ENCODE assay signal across 21 cellular contexts in the genomic region with DNA sequence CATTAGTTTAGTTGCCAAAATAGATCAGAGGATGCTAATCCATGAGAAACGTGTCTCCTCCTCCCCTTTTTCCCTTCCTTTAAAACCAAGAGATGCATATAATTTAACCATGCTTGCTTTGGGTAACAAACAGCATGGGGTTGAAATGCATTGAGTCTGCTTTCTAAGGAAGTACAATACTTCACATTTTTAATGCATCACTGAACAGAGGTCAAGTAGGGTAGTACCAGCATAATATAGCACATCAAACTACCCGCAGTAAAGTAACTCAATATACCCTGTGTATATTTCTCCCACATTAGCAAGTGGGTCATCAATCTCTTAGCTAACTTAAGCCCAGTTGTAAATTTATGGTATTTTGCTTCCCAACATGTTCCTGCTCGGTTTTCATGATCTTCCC.
DNase-seq lines count a peak whose midpoint lies in the region; ATAC-seq, FAIRE-seq and TF ChIP-seq lines count a peak whose summit lies in the region.
"Had no signal": no experiment of that assay in that cellular context is flagged by ENCODE, and none has a peak within 500 bp of the region (broad histone marks: within the 10 kb centered on the region; RNA-seq: fewer than 3 reads in every experiment).

No MANE protein-coding gene starts in this region.

- H3K36me3 ChIP-seq in neuronal stem cell (replicated peaks in 1 of 2; ENCODE audit: control insufficient read depth in 2 of 2, insufficient read depth in 2 of 2, low read length in 2 of 2) (no peaks in the 10 kb centered on the region), osteoblast (ENCODE audit: insufficient read depth, low read length) (no peaks in the 10 kb centered on the region)
- H3K36me3 ChIP-seq: suprapubic skin had no signal

- H4K20me1 ChIP-seq in osteoblast (ENCODE audit: insufficient read depth, low read length) = no peaks in the 10 kb centered on the region

- no peak overlapping the region for H4K8ac ChIP-seq in neuronal stem cell (ENCODE audit: low read depth, low read length)

- no peak overlapping the region for H2BK15ac ChIP-seq in neuronal stem cell (ENCODE audit: low read length)

- H3K9me3 ChIP-seq in neuronal stem cell (replicated peaks in 1 of 2; ENCODE audit: control insufficient read depth in 2 of 2, insufficient read depth in 1 of 2, low read depth in 1 of 2, low read length in 2 of 2) (no peaks in the 10 kb centered on the region), osteoblast (ENCODE audit: low read depth, low read length) (no peaks in the 10 kb centered on the region)
- H3K9me3 ChIP-seq: mucosa of descending colon, suprapubic skin had no signal

- H4K91ac ChIP-seq in neuronal stem cell (ENCODE audit: low read depth, low read length, poor library complexity) = no peak overlapping the region

- no peak overlapping the region for H3K9ac ChIP-seq in neuronal stem cell (ENCODE audit: low read depth, low read length, poor library complexity)

- H3K4me3 ChIP-seq in neuronal stem cell (ENCODE audit: low read length in 2 of 2) = no peak overlapping the region
- H3K4me3 ChIP-seq in osteoblast (ENCODE audit: insufficient read depth, low read length) = no peak overlapping the region
- H3K4me3 ChIP-seq: mucosa of descending colon, suprapubic skin had no signal

- no peak overlapping the region for H3K14ac ChIP-seq in neuronal stem cell (ENCODE audit: low read length)

- no CpG with 5 or more reads among the region's 3 CpGs for WGBS in neuronal stem cell (ENCODE audit: extremely low coverage in 2 of 2, insufficient read length in 2 of 2, insufficient replicate concordance in 1 of 2), 2 donors

- H3K27me3 ChIP-seq in neuronal stem cell (ENCODE audit: control insufficient read depth in 3 of 3, insufficient read depth in 3 of 3, low read depth in 1 of 3, low read length in 3 of 3) (no peaks in the 10 kb centered on the region), osteoblast (ENCODE audit: insufficient read depth, low read length) (no peaks in the 10 kb centered on the region)
- H3K27me3 ChIP-seq: suprapubic skin had no signal

- H3K4ac ChIP-seq in neuronal stem cell (ENCODE audit: low read length) = no peak overlapping the region

- H3K27ac ChIP-seq in neuronal stem cell (replicated peaks; ENCODE audit: low read length) (no peak overlapping the region), osteoblast (ENCODE audit: low read depth, low read length) (no peak overlapping the region)
- H3K27ac ChIP-seq: RWPE1, suprapubic skin had no signal

- H2BK5ac ChIP-seq in neuronal stem cell (ENCODE audit: low read length) = no peak overlapping the region

- no peak for FAIRE-seq in RCC 7860 (lab: Jason Lieb, UNC)

- H3K79me2 ChIP-seq in osteoblast (ENCODE audit: insufficient read depth, low read length) = no peaks in the 10 kb centered on the region

- ATAC-seq in GM18502 (IDR thresholded peaks at IDR 0.05; ENCODE audit: poor library complexity, unreplicated experiment) (no peak), HG02938 (IDR thresholded peaks at IDR 0.05; ENCODE audit: unreplicated experiment) (no peak)
- ATAC-seq: left cardiac atrium, mucosa of descending colon had no signal

- H3K79me1 ChIP-seq in neuronal stem cell (ENCODE audit: low read depth, low read length) = no peaks in the 10 kb centered on the region

- H3K4me2 ChIP-seq in neuronal stem cell (ENCODE audit: insufficient read depth, low read length, poor library complexity, severe bottlenecking) (no peak overlapping the region), osteoblast (ENCODE audit: insufficient read depth, low read length) (no peak overlapping the region)

- H2AK5ac ChIP-seq in neuronal stem cell (ENCODE audit: low read depth, low read length) = no peak overlapping the region

- H2AFZ ChIP-seq in neuronal stem cell (ENCODE audit: low read length) (no peak overlapping the region), osteoblast (ENCODE audit: low read length) (no peak overlapping the region)

- no peak overlapping the region for H2BK12ac ChIP-seq in neuronal stem cell (ENCODE audit: low read length)

- H2BK120ac ChIP-seq in neuronal stem cell (ENCODE audit: low read depth, low read length) = no peak overlapping the region

- no peak overlapping the region for H3K23ac ChIP-seq in neuronal stem cell (ENCODE audit: low read depth, low read length, poor library complexity)

- H3K4me1 ChIP-seq in neuronal stem cell (ENCODE audit: control insufficient read depth in 2 of 2, insufficient read depth in 1 of 2, low read depth in 1 of 2, low read length in 2 of 2) (peaks cover 1 to 26% of the 10 kb centered on the region in 2 donors), osteoblast (ENCODE audit: insufficient read depth, low read length) (peaks cover 13% of the 10 kb centered on the region)

- no peak overlapping the region for H3K18ac ChIP-seq in neuronal stem cell (ENCODE audit: low read length)

- no peak for TF ChIP-seq CTCF in osteoblast (IDR thresholded peaks at IDR 0.05; ENCODE audit: extremely low read depth, low read depth, low read length)

- DNase-seq in DMS 273 treated with DMSO at 0.1 percent for 48 hours (lab: John Stamatoyannopoulos, UW) (peak; percentile 68), NCI-H187 treated with DMSO at 0.1 percent for 48 hours (lab: John Stamatoyannopoulos, UW) (peak; percentile 88), RCC 7860 (ENCODE audit: low spot score) (peak; percentile 71), neuronal stem cell (ENCODE audit: low spot score) (peak; percentile 41), NCI-H524 treated with DMSO at 0.1 percent for 48 hours (lab: John Stamatoyannopoulos, UW) (no peak), osteoblast (ENCODE audit: insufficient read length, low spot score, missing footprints) (no peak)
- DNase-seq: activated CD4-positive, alpha-beta T cell treated with anti-CD3 and anti-CD28 coated beads, Interleukin-2, amount 50 U/mL, for 1 hour; activated naive CD4-positive, alpha-beta T cell; AML-193; cortex of kidney; foreskin melanocyte; H7; left cardiac atrium; mucosa of descending colon; NCI-H82; stimulated activated CD4-positive, alpha-beta T cell treated with anti-CD3 and anti-CD28 coated beads, Interleukin-2, amount 100 ng/mL, for 48 hours; SW 1271 had no signal

Comparison
In these comparisons a context has a peak if more than half of its experiments do, and no peak if none do; other contexts are left out.
1. DNase-seq: peak in DMS 273 treated with DMSO at 0.1 percent for 48 hours (single experiment), NCI-H187 treated with DMSO at 0.1 percent for 48 hours (single experiment), RCC 7860 (single experiment) and neuronal stem cell (single experiment); none in NCI-H524 treated with DMSO at 0.1 percent for 48 hours (single experiment) and osteoblast (single experiment).